10 cellular contexts compared by ENCODE assay signal in the genomic region with DNA sequence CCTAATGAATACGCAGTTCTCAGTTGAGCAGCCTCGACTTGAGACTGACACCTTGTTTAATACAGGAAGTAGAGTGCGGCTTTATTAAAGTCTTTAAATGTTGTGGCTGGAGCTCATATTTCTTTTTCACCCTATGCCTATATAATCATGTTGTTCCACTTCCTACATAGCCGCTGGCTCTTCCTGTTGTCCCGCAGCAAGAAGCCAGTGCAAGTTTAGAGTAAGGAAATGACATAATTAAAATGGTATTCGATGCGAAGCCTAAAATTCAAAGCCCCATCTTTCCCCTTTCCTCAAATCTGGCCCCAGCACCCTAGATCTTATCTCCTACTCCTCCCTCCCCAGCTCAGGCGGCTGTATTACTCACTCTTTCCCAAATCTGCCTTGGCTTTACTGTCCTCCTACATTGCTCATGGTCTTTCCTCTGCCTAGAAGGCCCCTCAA. TPM values are rescaled to one million over a fixed set of nuclear protein-coding genes. Genes with fewer than 3 reads are reported as not detected.
DNase-seq lines count a peak whose midpoint lies in the region; ATAC-seq lines count a peak whose summit lies in the region.
"Had no signal": no experiment of that assay in that cellular context is flagged by ENCODE, and none has a peak within 500 bp of the region (broad histone marks: within the 10 kb centered on the region; RNA-seq: fewer than 3 reads in every experiment).

No MANE protein-coding gene starts in this region.

- no peak overlapping the region for H3K9ac ChIP-seq in neuronal stem cell (ENCODE audit: low read depth, low read length, poor library complexity)

- ATAC-seq in HG02938 (IDR thresholded peaks at IDR 0.05; ENCODE audit: unreplicated experiment) (no peak), HG03378 (IDR thresholded peaks at IDR 0.05; ENCODE audit: unreplicated experiment) (no peak)

- no CpG with 5 or more reads among the region's 8 CpGs for whole genome bisulfite sequencing in neuronal stem cell (ENCODE audit: extremely low coverage in 2 of 2, insufficient read length in 2 of 2, insufficient replicate concordance in 1 of 2), 2 donors

- DNase-seq in DMS 273 (lab: John Stamatoyannopoulos, UW; ENCODE audit: unreplicated experiment): peak; percentile 55
- DNase-seq in SJSA1 (ENCODE audit: low read depth in 1 of 2, low spot score in 2 of 2): peak; percentile 62 to 66
- DNase-seq in fibroblast of peridontal ligament (ENCODE audit: extremely low read depth): peak; percentile 34
- no peak for DNase-seq in neuronal stem cell (ENCODE audit: low spot score)
- no peak for DNase-seq in NCI-H2107 (lab: John Stamatoyannopoulos, UW)
- DNase-seq in medulla oblongata (ENCODE audit: extremely low spot score): no peak
- DNase-seq: substantia nigra had no signal

- H3K14ac ChIP-seq in neuronal stem cell (ENCODE audit: low read length): no peak overlapping the region

- H3K4ac ChIP-seq in neuronal stem cell (ENCODE audit: low read length): no peak overlapping the region

- no peak overlapping the region for H3K4me2 ChIP-seq in neuronal stem cell (ENCODE audit: insufficient read depth, low read length, poor library complexity, severe bottlenecking)

- H3K9me3 ChIP-seq in SJSA1 (replicated peaks) (no peaks in the 10 kb centered on the region), neuronal stem cell (replicated peaks in 1 of 2; ENCODE audit: control insufficient read depth in 2 of 2, insufficient read depth in 1 of 2, low read depth in 1 of 2, low read length in 2 of 2) (no peaks in the 10 kb centered on the region)

- H4K8ac ChIP-seq in neuronal stem cell (ENCODE audit: low read depth, low read length): no peak overlapping the region

- H3K27me3 ChIP-seq in SJSA1 (replicated peaks): no peaks in the 10 kb centered on the region
- H3K27me3 ChIP-seq in neuronal stem cell (ENCODE audit: control insufficient read depth in 3 of 3, insufficient read depth in 3 of 3, low read depth in 1 of 3, low read length in 3 of 3): no peaks in the 10 kb centered on the region

- no peaks in the 10 kb centered on the region for H3K79me1 ChIP-seq in neuronal stem cell (ENCODE audit: low read depth, low read length)

- H2AFZ ChIP-seq in neuronal stem cell (ENCODE audit: low read length): peak overlapping the region; percentile 76

- no peak overlapping the region for H3K4me3 ChIP-seq in SJSA1
- no peak overlapping the region for H3K4me3 ChIP-seq in neuronal stem cell (ENCODE audit: low read length in 2 of 2)
- H3K4me3 ChIP-seq: skin epidermis had no signal

- H3K36me3 ChIP-seq in SJSA1 (no peaks in the 10 kb centered on the region), neuronal stem cell (replicated peaks in 1 of 2; ENCODE audit: control insufficient read depth in 2 of 2, insufficient read depth in 2 of 2, low read length in 2 of 2) (no peaks in the 10 kb centered on the region)

- H3K4me1 ChIP-seq in SJSA1 (replicated peaks): peaks cover 42% of the 10 kb centered on the region
- peaks cover 0 to 14% of the 10 kb centered on the region in 2 donors for H3K4me1 ChIP-seq in neuronal stem cell (ENCODE audit: control insufficient read depth in 2 of 2, insufficient read depth in 1 of 2, low read depth in 1 of 2, low read length in 2 of 2)

- peak overlapping the region; percentile 60 for H3K27ac ChIP-seq in SJSA1
- no peak overlapping the region for H3K27ac ChIP-seq in neuronal stem cell (replicated peaks; ENCODE audit: low read length)

- H2BK12ac ChIP-seq in neuronal stem cell (ENCODE audit: low read length): no peak overlapping the region

- H4K91ac ChIP-seq in neuronal stem cell (ENCODE audit: low read depth, low read length, poor library complexity): no peak overlapping the region

- H2AK5ac ChIP-seq in neuronal stem cell (ENCODE audit: low read depth, low read length): no peak overlapping the region

- H2BK15ac ChIP-seq in neuronal stem cell (ENCODE audit: low read length): no peak overlapping the region

- H2BK120ac ChIP-seq in neuronal stem cell (ENCODE audit: low read depth, low read length): no peak overlapping the region

- no peak overlapping the region for H3K18ac ChIP-seq in neuronal stem cell (ENCODE audit: low read length)

- H3K23ac ChIP-seq in neuronal stem cell (ENCODE audit: low read depth, low read length, poor library complexity): no peak overlapping the region

- no peak overlapping the region for H2BK5ac ChIP-seq in neuronal stem cell (ENCODE audit: low read length)

RNA-seq across cellular contexts. Expression of a gene that starts 7.5 kb away (rescaled TPM):
- total RNA-seq in SJSA1 (2014; rRNA removed; shearing (Covaris generic)): 29.3 and 40.5 TPM in 2 replicates
- polyA plus RNA-seq in neuronal stem cell (2013, experiment 1 of 2): 4.5 TPM
- polyA plus RNA-seq in neuronal stem cell (2013, experiment 2 of 2): 4.6 TPM

Comparison
In these comparisons a context has a peak if more than half of its experiments do, and no peak if none do; other contexts are left out.
1. DNase-seq: peak in DMS 273 (single experiment), SJSA1 (2 of 2) and fibroblast of peridontal ligament (single experiment); none in neuronal stem cell (single experiment), NCI-H2107 (single experiment) and medulla oblongata (single experiment).